ENCODE assay signal across 8 cellular contexts in genomic region chr6:106511274-106512047, GRCh38.
DNase-seq lines count a peak whose midpoint lies in the region; ATAC-seq and TF ChIP-seq lines count a peak whose summit lies in the region.

No MANE protein-coding gene starts in this region.

- POLR2A ChIA-PET in activated naive CD8-positive, alpha-beta T cell treated with anti-CD3 and anti-CD28 coated beads, Interleukin-2, amount 10 ng/mL, durations not matched to agents 7 days and 5 days (lab: Charles Lee), result interaction anchor here (0.8 to 6.7 kb wide), 10 partner anchors 12 to 186 kb away, joined by 3 to 210 read pairs (median 5); partner anchors contain the start of gene ATG5

- no peak for TF ChIP-seq CTCF in 22Rv1 (IDR thresholded peaks at IDR 0.05)

- H3K36me3 Mint-ChIP-seq in activated naive CD8-positive, alpha-beta T cell treated with anti-CD3 and anti-CD28 coated beads, Interleukin-2, amount 10 ng/mL, durations not matched to agents 7 days and 5 days, result no peaks in the 10 kb centered on the region

- peaks cover 10% of the 10 kb centered on the region for H3K27me3 Mint-ChIP-seq in activated naive CD8-positive, alpha-beta T cell treated with anti-CD3 and anti-CD28 coated beads, Interleukin-2, amount 10 ng/mL, durations not matched to agents 7 days and 5 days

- peak overlapping the region; percentile 90 for H3K27ac ChIP-seq in 22Rv1

- intact Hi-C loops in sciatic nerve (cut with DNase I), result no loop called here

- H3K4me1 Mint-ChIP-seq in activated naive CD8-positive, alpha-beta T cell treated with anti-CD3 and anti-CD28 coated beads, Interleukin-2, amount 10 ng/mL, durations not matched to agents 7 days and 5 days, result peaks cover 33% of the 10 kb centered on the region

- peak overlapping the region; percentile 99 for H3K27ac Mint-ChIP-seq in activated naive CD8-positive, alpha-beta T cell treated with anti-CD3 and anti-CD28 coated beads, Interleukin-2, amount 10 ng/mL, durations not matched to agents 7 days and 5 days

- H3K4me3 Mint-ChIP-seq in activated naive CD8-positive, alpha-beta T cell treated with anti-CD3 and anti-CD28 coated beads, Interleukin-2, amount 10 ng/mL, durations not matched to agents 7 days and 5 days, result peak overlapping the region; percentile 90

- DNase-seq in NCI-H226 (peak; percentile 47), hepatic stellate cell (ENCODE audit: low spot score) (peak; percentile 71), sciatic nerve (ENCODE audit: low spot score) (no peak)
- peak; percentile 72 for DNase-seq in activated naive CD8-positive, alpha-beta T cell treated with anti-CD3 and anti-CD28 coated beads, Interleukin-2, amount 10 ng/mL, durations not matched to agents 7 days and 5 days

- ATAC-seq in GM18867 (IDR thresholded peaks at IDR 0.05; ENCODE audit: unreplicated experiment), result peak; percentile 7
- peak; percentile 19 for ATAC-seq in activated naive CD8-positive, alpha-beta T cell treated with anti-CD3 and anti-CD28 coated beads, Interleukin-2, amount 10 ng/mL, durations not matched to agents 7 days and 5 days (ENCODE audit: low read depth)
- ATAC-seq in sciatic nerve, result peak; percentile 40
- ATAC-seq in HG03457 (IDR thresholded peaks at IDR 0.05; ENCODE audit: unreplicated experiment), result no peak
- no peak for ATAC-seq in HG02642 (IDR thresholded peaks at IDR 0.05; ENCODE audit: poor library complexity, unreplicated experiment)

- no peaks in the 10 kb centered on the region for H3K9me3 Mint-ChIP-seq in activated naive CD8-positive, alpha-beta T cell treated with anti-CD3 and anti-CD28 coated beads, Interleukin-2, amount 10 ng/mL, durations not matched to agents 7 days and 5 days

Comparison
In these comparisons a context has a peak if more than half of its experiments do, and no peak if none do; other contexts are left out.
1. ATAC-seq: peak in GM18867 (single experiment), activated naive CD8-positive, alpha-beta T cell treated with anti-CD3 and anti-CD28 coated beads, Interleukin-2, amount 10 ng/mL, durations not matched to agents 7 days and 5 days (single experiment) and sciatic nerve (single experiment); none in HG03457 (single experiment) and HG02642 (single experiment).